In the genomic region with DNA sequence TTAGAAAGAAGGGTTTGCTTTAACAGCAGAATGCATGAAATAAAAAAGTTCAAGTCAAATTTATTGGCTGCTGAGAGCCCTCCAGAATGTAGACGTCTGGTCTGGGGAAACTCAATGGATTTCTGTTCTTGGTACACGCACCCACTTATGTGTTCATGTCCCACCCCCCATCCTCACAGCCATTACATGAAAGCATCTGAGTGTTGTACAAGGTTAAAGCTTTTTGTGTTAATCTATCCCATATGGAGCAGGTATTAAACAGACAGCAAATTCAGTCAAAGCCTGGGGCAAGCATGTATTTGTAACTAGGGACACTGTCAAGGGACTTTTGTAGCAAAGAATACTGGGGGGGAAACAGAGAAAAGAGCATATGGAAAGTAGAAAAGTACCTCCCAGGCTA, we compare ENCODE assay signal across 22 cellular contexts.
"Had no signal": no experiment of that assay in that cellular context is flagged by ENCODE, and none has a peak within 500 bp of the region (broad histone marks: within the 10 kb centered on the region; RNA-seq: fewer than 3 reads in every experiment).

No MANE protein-coding gene starts in this region.

- H3K27ac Mint-ChIP-seq: IgD-negative memory B cell had no signal

- H3K4me3 Mint-ChIP-seq: IgD-negative memory B cell had no signal

- H3K27me3 ChIP-seq: SJSA1 had no signal

- H3K27me3 Mint-ChIP-seq: IgD-negative memory B cell had no signal

- H3K4me1 ChIP-seq: SJSA1 had no signal

- H3K27ac ChIP-seq: HL-60, KMS-11, SJSA1 had no signal

- DNase-seq: MV-4-11, NCI-H1048, NCI-H1105, NCI-H1417, NCI-H146, NCI-H1694 treated with DMSO at 0.1 percent for 48 hours, NCI-H1930, NCI-H2081, NCI-H2107, NCI-H2171 treated with DMSO at 0.1 percent for 48 hours, NCI-H345, NCI-H446 treated with DMSO at 0.1 percent for 48 hours, NCI-H510A treated with DMSO at 0.1 percent for 48 hours, NCI-H526, Right ventricle myocardium superior, RPMI8226, SIG-M5 had no signal

- ATAC-seq: K562 had no signal

- H3K36me3 ChIP-seq: SJSA1 had no signal

- H3K9ac ChIP-seq: KMS-11 had no signal

- H3K4me3 ChIP-seq: K562, SJSA1 had no signal

- H3K4me2 ChIP-seq: KMS-11 had no signal
